20 cellular contexts compared by ENCODE assay signal in genomic region chr11:79336740-79337517, GRCh38.
"Had no signal": no experiment of that assay in that cellular context is flagged by ENCODE, and none has a peak within 500 bp of the region (broad histone marks: within the 10 kb centered on the region; RNA-seq: fewer than 3 reads in every experiment).

No MANE protein-coding gene starts in this region.

- H3K36me3 Mint-ChIP-seq: activated naive CD4-positive, alpha-beta T cell treated with anti-CD3 and anti-CD28 coated beads, Interleukin-2, amount 50 U/mL, for 72 hours; natural killer cell; stimulated activated effector memory CD8-positive, alpha-beta T cell treated with anti-CD3 and anti-CD28 coated beads, Interleukin-12 subunit alpha, Interleukin-12 subunit beta, amount 100 ng/mL, for 72 hours; T-cell had no signal

- H3K27ac Mint-ChIP-seq: activated naive CD4-positive, alpha-beta T cell treated with anti-CD3 and anti-CD28 coated beads, Interleukin-2, amount 50 U/mL, for 72 hours; activated T-cell treated with anti-CD3 and anti-CD28 coated beads, Interleukin-2, amount 50 U/mL, for 24 hours; activated T-helper 17 cell treated with anti-CD3 and anti-CD28 coated beads, Interleukin-2, amount 50 U/mL, for 72 hours; natural killer cell; stimulated activated effector memory CD8-positive, alpha-beta T cell treated with anti-CD3 and anti-CD28 coated beads, Interleukin-12 subunit alpha, Interleukin-12 subunit beta, amount 100 ng/mL, for 72 hours; T-cell; T-helper 2 cell treated with Interferon-gamma antibody and Interleukin-4, amounts not matched to agents 5 μg/mL and 100 μg/mL, for 36 hours had no signal

- H3K27me3 Mint-ChIP-seq: activated T-cell treated with anti-CD3 and anti-CD28 coated beads, Interleukin-2, amount 50 U/mL, for 24 hours; activated T-helper 17 cell treated with anti-CD3 and anti-CD28 coated beads, Interleukin-2, amount 50 U/mL, for 72 hours; central memory CD8-positive, alpha-beta T cell; T-cell had no signal

- DNase-seq: activated CD4-positive, alpha-beta T cell treated with anti-CD3 and anti-CD28 coated beads for 1 hour; activated T-cell treated with anti-CD3 and anti-CD28 coated beads, Interleukin-2, amount 50 U/mL, for 24 hours; effector memory CD4-positive, alpha-beta T cell; heart right ventricle; natural killer cell; ovary; psoas muscle; stimulated activated CD4-positive, alpha-beta T cell treated with anti-CD3 and anti-CD28 coated beads, Interleukin-2, amount 100 ng/mL, for 24 hours; stomach; T-cell; transverse colon; uterus; WERI-Rb-1 had no signal

- H3K4me1 Mint-ChIP-seq: activated T-helper 17 cell treated with anti-CD3 and anti-CD28 coated beads, Interleukin-2, amount 50 U/mL, for 72 hours; central memory CD8-positive, alpha-beta T cell; natural killer cell; stimulated activated effector memory CD8-positive, alpha-beta T cell treated with anti-CD3 and anti-CD28 coated beads, Interleukin-12 subunit alpha, Interleukin-12 subunit beta, amount 100 ng/mL, for 72 hours; T-cell had no signal

- ATAC-seq: activated naive CD4-positive, alpha-beta T cell treated with anti-CD3 and anti-CD28 coated beads, Interleukin-2, amount 50 U/mL, for 72 hours; activated T-helper 17 cell treated with anti-CD3 and anti-CD28 coated beads, Interleukin-2, amount 50 U/mL, for 72 hours; esophagus mucosa; heart right ventricle; left lobe of liver; natural killer cell; psoas muscle; stimulated activated effector memory CD8-positive, alpha-beta T cell treated with anti-CD3 and anti-CD28 coated beads, Interleukin-12 subunit alpha, Interleukin-12 subunit beta, amount 100 ng/mL, for 72 hours; T-cell had no signal

- H3K4me3 Mint-ChIP-seq: activated T-cell treated with anti-CD3 and anti-CD28 coated beads, Interleukin-2, amount 50 U/mL, for 24 hours; activated T-helper 17 cell treated with anti-CD3 and anti-CD28 coated beads, Interleukin-2, amount 50 U/mL, for 72 hours; central memory CD8-positive, alpha-beta T cell; natural killer cell; stimulated activated effector memory CD8-positive, alpha-beta T cell treated with anti-CD3 and anti-CD28 coated beads, Interleukin-12 subunit alpha, Interleukin-12 subunit beta, amount 100 ng/mL, for 72 hours; T-cell; T-helper 2 cell treated with Interferon-gamma antibody and Interleukin-4, amounts not matched to agents 5 μg/mL and 100 μg/mL, for 36 hours had no signal

- H3K9me3 Mint-ChIP-seq: activated T-cell treated with anti-CD3 and anti-CD28 coated beads, Interleukin-2, amount 50 U/mL, for 24 hours; T-cell; T-helper 2 cell treated with Interferon-gamma antibody and Interleukin-4, amounts not matched to agents 5 μg/mL and 100 μg/mL, for 36 hours had no signal
